Comparison of ENCODE assay signal across 8 cellular contexts in the genomic region with DNA sequence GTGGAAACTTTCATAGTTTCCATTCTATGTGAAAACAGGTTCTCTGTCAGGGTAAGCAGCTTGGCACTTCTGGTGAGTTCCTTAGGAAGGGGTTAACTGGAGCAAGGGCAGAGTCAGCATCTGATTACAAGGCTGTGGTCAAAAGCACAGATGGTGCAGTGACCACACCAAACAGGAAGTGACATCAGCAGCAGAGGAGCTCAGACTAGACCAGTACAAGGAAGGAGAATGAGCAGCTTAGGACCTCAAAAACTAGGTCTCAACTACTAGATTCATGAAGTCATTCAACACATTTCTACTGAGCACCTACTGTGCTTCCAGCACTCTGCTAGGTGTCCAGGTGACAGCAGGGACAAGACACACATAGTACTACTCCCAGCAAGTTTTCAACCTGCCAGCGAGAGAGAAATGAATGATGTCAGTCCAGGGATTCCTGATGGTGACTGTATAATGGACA.
DNase-seq lines count a peak whose midpoint lies in the region; ATAC-seq, FAIRE-seq and TF ChIP-seq lines count a peak whose summit lies in the region.

No MANE protein-coding gene starts in this region.

- no peak overlapping the region for H3K27ac Mint-ChIP-seq in T-helper 2 cell treated with Interferon-gamma antibody and Interleukin-4, amounts not matched to agents 5 μg/mL and 100 μg/mL, for 36 hours

- no peaks in the 10 kb centered on the region for H3K9me3 Mint-ChIP-seq in T-helper 2 cell treated with Interferon-gamma antibody and Interleukin-4, amounts not matched to agents 5 μg/mL and 100 μg/mL, for 36 hours

- H3K36me3 ChIP-seq in kidney epithelial cell (ENCODE audit: control insufficient read depth, insufficient read depth, low read length) (no peaks in the 10 kb centered on the region), H7 (replicated peaks; ENCODE audit: control insufficient read depth, insufficient read depth, low read length) (no peaks in the 10 kb centered on the region)

- no peak for FAIRE-seq in RCC 7860 (lab: Jason Lieb, UNC)

- H3K4me3 ChIP-seq in kidney epithelial cell (ENCODE audit: low read depth, low read length): no peak overlapping the region
- H3K4me3 ChIP-seq in H7 (ENCODE audit: insufficient read depth, low read depth, low read length): no peak overlapping the region

- H3K27me3 Mint-ChIP-seq in T-helper 2 cell treated with Interferon-gamma antibody and Interleukin-4, amounts not matched to agents 5 μg/mL and 100 μg/mL, for 36 hours (ENCODE audit: low read depth): peaks cover 18% of the 10 kb centered on the region

- H3K36me3 Mint-ChIP-seq in T-helper 2 cell treated with Interferon-gamma antibody and Interleukin-4, amounts not matched to agents 5 μg/mL and 100 μg/mL, for 36 hours (ENCODE audit: low read depth): no peaks in the 10 kb centered on the region

- no peak for TF ChIP-seq CTCF in kidney epithelial cell (IDR thresholded peaks at IDR 0.05; ENCODE audit: insufficient read depth, low read length, poor library complexity, severe bottlenecking)

- no peaks in the 10 kb centered on the region for H3K4me1 Mint-ChIP-seq in T-helper 2 cell treated with Interferon-gamma antibody and Interleukin-4, amounts not matched to agents 5 μg/mL and 100 μg/mL, for 36 hours (ENCODE audit: low read depth)

- ATAC-seq in GM18870 (IDR thresholded peaks at IDR 0.05; ENCODE audit: unreplicated experiment) (peak; percentile 92), HG02885 (IDR thresholded peaks at IDR 0.05; ENCODE audit: poor library complexity, unreplicated experiment) (peak; percentile 75)

- no peak overlapping the region for H3K4me3 Mint-ChIP-seq in T-helper 2 cell treated with Interferon-gamma antibody and Interleukin-4, amounts not matched to agents 5 μg/mL and 100 μg/mL, for 36 hours

- H3K27me3 ChIP-seq in kidney epithelial cell (ENCODE audit: control insufficient read depth, insufficient read depth, low read length): no peaks in the 10 kb centered on the region
- H3K27me3 ChIP-seq in H7 (ENCODE audit: control insufficient read depth, insufficient read depth, low read length): peaks cover 21% of the 10 kb centered on the region

- DNase-seq in RCC 7860 (ENCODE audit: low spot score) (peak; percentile 37), kidney epithelial cell (ENCODE audit: low read depth) (peak; percentile 34), H7 (no peak), NCI-H2227 (lab: John Stamatoyannopoulos, UW; ENCODE audit: unreplicated experiment) (no peak)
- no peak for DNase-seq in T-helper 2 cell treated with Interferon-gamma antibody and Interleukin-4, amounts not matched to agents 5 μg/mL and 100 μg/mL, for 36 hours (ENCODE audit: low spot score)
- DNase-seq in effector CD4-positive, alpha-beta T cell: no peak

Comparison
In these comparisons a context has a peak if more than half of its experiments do, and no peak if none do; other contexts are left out.
1. DNase-seq: peak in RCC 7860 (single experiment) and kidney epithelial cell (single experiment); none in H7 (single experiment), T-helper 2 cell treated with Interferon-gamma antibody and Interleukin-4, amounts not matched to agents 5 μg/mL and 100 μg/mL, for 36 hours (single experiment), effector CD4-positive, alpha-beta T cell (single experiment) and NCI-H2227 (single experiment).